In genomic region chr10:33365871-33366411, GRCh38 we compare ENCODE assay signal across 9 cellular contexts. TPM values are rescaled to one million over a fixed set of nuclear protein-coding genes. Genes with fewer than 3 reads are reported as not detected.
DNase-seq lines count a peak whose midpoint lies in the region; ATAC-seq, FAIRE-seq and TF ChIP-seq lines count a peak whose summit lies in the region.
"Had no signal": no experiment of that assay in that cellular context is flagged by ENCODE, and none has a peak within 500 bp of the region (broad histone marks: within the 10 kb centered on the region; RNA-seq: fewer than 3 reads in every experiment).

No MANE protein-coding gene starts in this region.

- TF ChIP-seq EP300 in K562 (IDR thresholded peaks at IDR 0.05; ENCODE audit: low read length), result no peak

- TF ChIP-seq RAD21 in K562 (CRISPR knock-in tag; conservative IDR thresholded peaks at IDR 0.05 in 1 of 2, IDR thresholded peaks at IDR 0.05 in 1 of 2), result no peak

- in situ Hi-C loops in K562 (cut with MboI), result no loop called here

- H3K27me3 ChIP-seq in K562 (ENCODE audit: control insufficient read depth in 2 of 2, insufficient read depth in 2 of 2, low read length in 2 of 2), result no peaks in the 10 kb centered on the region

- H3K4me1 ChIP-seq in K562 (replicated peaks in 1 of 2; ENCODE audit: control insufficient read depth in 2 of 2, insufficient read depth in 2 of 2, low read length in 2 of 2), result no peaks in the 10 kb centered on the region

- no peak overlapping the region for H3K27ac ChIP-seq in K562 (ENCODE audit: extremely low read depth, low read depth, low read length)

- DNase-seq in activated CD4-positive, CD25-positive, alpha-beta regulatory T cell treated with anti-CD3 and anti-CD28 coated beads, Interleukin-2, amount 50 U/mL, for 72 hours, result no peak
- DNase-seq in NOMO-1 (lab: John Stamatoyannopoulos, UW; ENCODE audit: unreplicated experiment in 2 of 2) (peak; percentile 73 to 97), K562 (ENCODE audit: extremely low read depth in 1 of 4, low spot score in 3 of 4) (no peak), retinal pigment epithelial cell (ENCODE audit: low read depth) (peak; percentile 37), HuH-7 (ENCODE audit: low spot score) (no peak), islet precursor cell (no peak)

- no peak for TF ChIP-seq CTCF in K562 (IDR thresholded peaks at IDR 0.05 in 2 of 3, conservative IDR thresholded peaks at IDR 0.05 in 1 of 3; ENCODE audit: insufficient read depth in 2 of 3, low read depth in 1 of 3, low read length in 3 of 3)
- no peak for TF ChIP-seq CTCF in retinal pigment epithelial cell (conservative IDR thresholded peaks at IDR 0.05; ENCODE audit: low read depth, low read length)

- H2AFZ ChIP-seq in K562 (ENCODE audit: low read depth, low read length), result no peak overlapping the region

- H3K36me3 ChIP-seq in K562 (ENCODE audit: control insufficient read depth, insufficient read depth, low read length), result no peaks in the 10 kb centered on the region

- H3K9me3 ChIP-seq in K562 (replicated peaks; ENCODE audit: control insufficient read depth, insufficient read depth, low read depth, low read length), result no peaks in the 10 kb centered on the region

- intact Hi-C loops in K562 (cut with micrococcal nuclease), result no loop called here

- peak; percentile 92 for ATAC-seq in activated CD4-positive, CD25-positive, alpha-beta regulatory T cell treated with anti-CD3 and anti-CD28 coated beads, Interleukin-2, amount 50 U/mL, for 24 hours
- no peak for ATAC-seq in K562
- no peak for ATAC-seq in HG02852 (IDR thresholded peaks at IDR 0.05; ENCODE audit: unreplicated experiment)

- H3K4me3 ChIP-seq in K562 (no peak overlapping the region), retinal pigment epithelial cell (ENCODE audit: low read length) (no peak overlapping the region)

- no peak overlapping the region for H3K4me2 ChIP-seq in K562 (ENCODE audit: insufficient read depth, low read length)

- no peaks in the 10 kb centered on the region for H4K20me1 ChIP-seq in K562 (replicated peaks; ENCODE audit: control insufficient read depth, insufficient read depth, low read length)

- no peaks in the 10 kb centered on the region for H3K79me2 ChIP-seq in K562 (ENCODE audit: control insufficient read depth, insufficient read depth, low read length)

- no peak for TF ChIP-seq POLR2A in K562 (conservative IDR thresholded peaks at IDR 0.05)

- H3K9ac ChIP-seq in K562 (ENCODE audit: insufficient read depth in 1 of 2, low read depth in 2 of 2, low read length in 2 of 2), result no peak overlapping the region

- CTCF ChIA-PET in K562 (lab: Yijun Ruan, JAX; ENCODE audit: low intra/inter-chr PET ratio), result no interaction called here

- H3K9me1 ChIP-seq in K562 (ENCODE audit: control insufficient read depth, insufficient read depth, low read length), result no peaks in the 10 kb centered on the region

- FAIRE-seq in K562 (lab: Jason Lieb, UNC), result no peak
- FAIRE-seq: A204.1 had no signal

- BruUV-seq in K562 (replicated peaks; lab: Mats Ljungman, UMichigan), result no TSS peak

- POLR2A ChIA-PET in K562 (lab: Yijun Ruan, JAX), result interaction anchor here (0.7 kb wide), 1 partner anchor 702 kb away, joined by 4 read pairs; no protein-coding TSS in a partner anchor

TF ChIP-seq in K562, 482 proteins besides CTCF, POLR2A, EP300 and RAD21:
- no peak for TF ChIP-seq ZNF589 (CRISPR knock-in tag; IDR thresholded peaks at IDR 0.05; ENCODE audit: low read depth)
- TF ChIP-seq, protein P1, sequence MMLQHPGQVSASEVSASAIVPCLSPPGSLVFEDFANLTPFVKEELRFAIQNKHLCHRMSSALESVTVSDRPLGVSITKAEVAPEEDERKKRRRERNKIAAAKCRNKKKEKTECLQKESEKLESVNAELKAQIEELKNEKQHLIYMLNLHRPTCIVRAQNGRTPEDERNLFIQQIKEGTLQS (IDR thresholded peaks at IDR 0.05), result peak; percentile 35; the same call in 1 of the 2 replicates
- TF ChIP-seq, protein P1 (CRISPR knock-in tag; conservative IDR thresholded peaks at IDR 0.05), result no peak
- peak; percentile 69 for TF ChIP-seq FOSL1 (tag; conservative IDR thresholded peaks at IDR 0.05)
- TF ChIP-seq CBX5 (IDR thresholded peaks at IDR 0.05; ENCODE audit: borderline replicate concordance, low read depth), result 0 out of 2 replicates have a peak, but pooled peaks have one; percentile 41

RNA-seq across cellular contexts. Expression of gene NRP1, which starts 31.5 kb away (rescaled TPM):
- total RNA-seq in K562 (2011; cell fraction: chromatin; rRNA removed; ENCODE audit: low replicate concordance), result 0.28 TPM in 1 of 2 replicates, not detected in the other
- total RNA-seq in K562 (2011; cell fraction: nucleolus; rRNA removed), result 0.26 TPM in 1 of 2 replicates, not detected in the other
- 0.07 and 0.15 TPM in 2 replicates for total RNA-seq in K562 (2011; cell fraction: nucleoplasm; rRNA removed)
- total RNA-seq in K562 (2014; rRNA removed) (0.05 and 0.08 TPM in 2 replicates), K562 (2014; rRNA removed; fragmentation: Illumina TruSeq; extraction: Trizol) (not detected in 2 replicates), K562 (2015; rRNA removed; fragmentation: Illumina TruSeq; extraction: Trizol) (0.11 TPM in 1 of 2 replicates, not detected in the other), K562 (2021) (0.38 and 0.54 TPM in 2 replicates)
- polyA plus RNA-seq in K562 (2011; rRNA removed) (0.01 TPM in 1 of 2 replicates, not detected in the other), K562 (2014; fragmentation: Illumina TruSeq; extraction: Trizol) (not detected in 2 replicates), K562 (2014; fragmentation: Nextera tagmentation; extraction: Ambion mirVana) (under 1 TPM in 1 of 2 experiments, not detected in 1; 0.04 TPM), K562 (2014; rRNA removed) (not detected in 2 replicates)
- 0.04 TPM in 1 of 2 replicates, not detected in the other for polyA plus RNA-seq in K562 (2011; cell fraction: cytosol; rRNA removed)
- polyA plus RNA-seq in K562 (2011; cell fraction: nucleus; rRNA removed), result 0.07 TPM in 1 of 2 replicates, not detected in the other
- 0.07 and 1.1 TPM in 2 replicates for polyA plus RNA-seq in K562 (2012)
- not detected in 2 replicates for polyA minus RNA-seq in K562 (2011; rRNA and poly(A)+ RNA removed)
- polyA minus RNA-seq in K562 (2011; cell fraction: cytosol; rRNA and poly(A)+ RNA removed), result not detected in 2 replicates
- not detected in 2 replicates for polyA minus RNA-seq in K562 (2011; cell fraction: nucleus; rRNA and poly(A)+ RNA removed)

Comparison
In these comparisons a context has a peak if more than half of its experiments do, and no peak if none do; other contexts are left out.
1. ATAC-seq: peak in activated CD4-positive, CD25-positive, alpha-beta regulatory T cell treated with anti-CD3 and anti-CD28 coated beads, Interleukin-2, amount 50 U/mL, for 24 hours (2 of 2); none in K562 (single experiment) and HG02852 (single experiment).
2. DNase-seq: peak in NOMO-1 (2 of 2) and retinal pigment epithelial cell (single experiment); none in activated CD4-positive, CD25-positive, alpha-beta regulatory T cell treated with anti-CD3 and anti-CD28 coated beads, Interleukin-2, amount 50 U/mL, for 72 hours (single experiment), K562 (0 of 4), HuH-7 (single experiment) and islet precursor cell (single experiment).